In the genomic region with DNA sequence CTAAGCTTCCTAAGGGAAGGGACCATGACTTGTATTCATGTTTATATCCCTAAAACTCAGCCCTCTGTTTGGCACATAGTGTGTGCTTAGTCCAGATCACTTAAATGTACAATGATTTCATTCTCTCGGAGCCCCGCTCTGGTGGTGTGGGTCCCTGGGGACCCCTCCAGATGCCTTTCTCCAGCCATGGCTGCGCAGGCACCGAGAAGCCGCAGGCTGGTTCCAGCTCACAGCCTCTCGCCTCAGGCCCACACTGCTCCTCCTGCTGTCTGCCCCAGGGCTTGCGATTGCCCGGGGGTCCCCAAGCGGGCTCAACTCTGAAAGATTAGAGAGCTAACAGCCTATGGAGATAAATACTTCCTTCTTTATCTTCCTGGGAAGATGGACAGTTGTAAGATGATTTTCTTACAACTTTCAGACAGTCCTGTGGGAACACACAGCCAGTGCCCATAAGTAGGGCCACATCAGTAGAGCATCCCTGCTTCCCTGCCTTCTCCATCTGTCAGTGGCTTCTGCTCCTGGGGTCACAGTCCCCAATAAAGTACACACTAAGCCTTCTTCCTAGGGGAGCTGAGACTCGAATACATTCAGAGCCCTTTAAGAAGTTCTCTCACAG, we compare ENCODE assay signal across 1 cellular context.
TF ChIP-seq lines count a peak whose summit lies in the region.

No MANE protein-coding gene starts in this region.

TF ChIP-seq in H1, 55 proteins besides CTCF, POLR2A, EP300 and RAD21:
- TF ChIP-seq, protein P1, sequence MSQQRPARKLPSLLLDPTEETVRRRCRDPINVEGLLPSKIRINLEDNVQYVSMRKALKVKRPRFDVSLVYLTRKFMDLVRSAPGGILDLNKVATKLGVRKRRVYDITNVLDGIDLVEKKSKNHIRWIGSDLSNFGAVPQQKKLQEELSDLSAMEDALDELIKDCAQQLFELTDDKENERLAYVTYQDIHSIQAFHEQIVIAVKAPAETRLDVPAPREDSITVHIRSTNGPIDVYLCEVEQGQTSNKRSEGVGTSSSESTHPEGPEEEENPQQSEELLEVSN (IDR thresholded peaks at IDR 0.05) = no peak
- no peak for TF ChIP-seq SUZ12 (IDR thresholded peaks at IDR 0.05; ENCODE audit: low read length)
- TF ChIP-seq CHD1 (IDR thresholded peaks at IDR 0.05; ENCODE audit: low read depth, low read length) = no peak
- TF ChIP-seq BCL11A (IDR thresholded peaks at IDR 0.05; ENCODE audit: low read depth in 2 of 2, low read length in 2 of 2) = no peak
- no peak for TF ChIP-seq SP4 (IDR thresholded peaks at IDR 0.05; ENCODE audit: low read length)
- no peak for TF ChIP-seq RFX5 (IDR thresholded peaks at IDR 0.05; ENCODE audit: borderline replicate concordance, low read depth, low read length)
